Comparison of ENCODE assay signal across 8 cellular contexts in genomic region chr19:29714371-29714952, GRCh38. TPM values are rescaled to one million over a fixed set of nuclear protein-coding genes. Genes with fewer than 3 reads are reported as not detected.
DNase-seq lines count a peak whose midpoint lies in the region; ATAC-seq lines count a peak whose summit lies in the region.

No MANE protein-coding gene starts in this region.

- ATAC-seq in HG03520 (IDR thresholded peaks at IDR 0.05; ENCODE audit: unreplicated experiment), result peak; percentile 16
- ATAC-seq in HG03457 (IDR thresholded peaks at IDR 0.05; ENCODE audit: unreplicated experiment), result no peak

- H3K4me1 Mint-ChIP-seq in activated T-cell treated with anti-CD3 and anti-CD28 coated beads, Interleukin-2, amount 50 U/mL, for 24 hours (ENCODE audit: low read depth), result peaks cover 60% of the 10 kb centered on the region

- H3K4me3 Mint-ChIP-seq in activated T-cell treated with anti-CD3 and anti-CD28 coated beads, Interleukin-2, amount 50 U/mL, for 24 hours, result peak overlapping the region; percentile 95

- H3K36me3 ChIP-seq in skeletal muscle satellite cell (ENCODE audit: insufficient read depth, low read length), result no peaks in the 10 kb centered on the region

- no peaks in the 10 kb centered on the region for H3K27me3 Mint-ChIP-seq in activated T-cell treated with anti-CD3 and anti-CD28 coated beads, Interleukin-2, amount 50 U/mL, for 24 hours

- peak overlapping the region; percentile 93 for H3K4me2 ChIP-seq in skeletal muscle satellite cell (ENCODE audit: low read length)

- no peaks in the 10 kb centered on the region for H3K9me3 ChIP-seq in skeletal muscle satellite cell (replicated peaks; ENCODE audit: low read length)

- H3K36me3 Mint-ChIP-seq in activated T-cell treated with anti-CD3 and anti-CD28 coated beads, Interleukin-2, amount 50 U/mL, for 24 hours (ENCODE audit: low read depth), result peaks cover 47% of the 10 kb centered on the region

- peak; percentile 11 for DNase-seq in stimulated activated CD8-positive, alpha-beta memory T cell treated with anti-CD3 and anti-CD28 coated beads, Interleukin-4, amount 100 ng/mL, for 24 hours (ENCODE audit: low read depth)
- DNase-seq in stimulated activated CD8-positive, alpha-beta memory T cell treated with anti-CD3 and anti-CD28 coated beads, Interleukin-4, amount 100 ng/mL, for 48 hours, result no peak
- DNase-seq in activated T-cell treated with anti-CD3 and anti-CD28 coated beads, Interleukin-2, amount 50 U/mL, for 24 hours, result no peak
- peak; percentile 26 for DNase-seq in germinal center (ENCODE audit: low spot score)
- no peak for DNase-seq in ecto neural progenitor cell (ENCODE audit: low spot score)

- H3K4me3 ChIP-seq in skeletal muscle satellite cell (ENCODE audit: low read length), result peak overlapping the region; percentile 80

- peak overlapping the region; percentile 91 for H3K27ac Mint-ChIP-seq in activated T-cell treated with anti-CD3 and anti-CD28 coated beads, Interleukin-2, amount 50 U/mL, for 24 hours

- no peaks in the 10 kb centered on the region for H3K27me3 ChIP-seq in skeletal muscle satellite cell (ENCODE audit: control insufficient read depth, insufficient read depth, low read length)

- H3K9ac ChIP-seq in skeletal muscle satellite cell (ENCODE audit: low read depth, low read length), result peak overlapping the region; percentile 98

- H3K9me3 Mint-ChIP-seq in activated T-cell treated with anti-CD3 and anti-CD28 coated beads, Interleukin-2, amount 50 U/mL, for 24 hours, result no peaks in the 10 kb centered on the region

- H3K4me1 ChIP-seq in skeletal muscle satellite cell (ENCODE audit: control insufficient read depth, insufficient read depth, low read length), result peaks cover 20% of the 10 kb centered on the region

RNA-seq across cellular contexts. Expression of gene C19orf12, which starts 0.6 kb away (rescaled TPM):
- total RNA-seq in skeletal muscle satellite cell (2012; rRNA removed), result 19.9 and 21.8 TPM in 2 replicates

RNA-seq across cellular contexts. Expression of gene PLEKHF1, which starts 49.2 kb away (rescaled TPM):
- total RNA-seq in skeletal muscle satellite cell (2012; rRNA removed), result 17.5 and 23.1 TPM in 2 replicates

Comparison
In these comparisons a context has a peak if more than half of its experiments do, and no peak if none do; other contexts are left out.
1. DNase-seq: peak in stimulated activated CD8-positive, alpha-beta memory T cell treated with anti-CD3 and anti-CD28 coated beads, Interleukin-4, amount 100 ng/mL, for 24 hours (single experiment) and germinal center (single experiment); none in stimulated activated CD8-positive, alpha-beta memory T cell treated with anti-CD3 and anti-CD28 coated beads, Interleukin-4, amount 100 ng/mL, for 48 hours (single experiment), activated T-cell treated with anti-CD3 and anti-CD28 coated beads, Interleukin-2, amount 50 U/mL, for 24 hours (single experiment) and ecto neural progenitor cell (single experiment).